In the genomic region with DNA sequence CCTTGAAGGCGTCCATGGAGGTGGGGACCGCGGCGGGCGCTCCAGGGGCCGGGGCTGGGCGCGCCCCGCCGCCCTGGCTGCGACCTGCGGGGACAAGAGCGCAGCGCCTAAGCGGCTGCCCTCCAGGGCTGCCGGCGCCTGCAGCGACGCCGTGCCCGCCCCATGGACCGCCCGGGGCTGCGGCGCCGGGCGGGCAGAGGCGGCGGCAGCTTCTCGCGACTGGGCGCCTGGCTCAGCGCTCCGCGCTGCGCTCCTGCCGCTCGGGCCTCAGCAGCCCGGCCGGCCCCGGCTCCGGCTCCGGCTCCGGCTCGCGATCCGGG, we compare ENCODE assay signal across 8 cellular contexts. TPM values are rescaled to one million over a fixed set of nuclear protein-coding genes. Genes with fewer than 3 reads are reported as not detected.
DNase-seq lines count a peak whose midpoint lies in the region; ATAC-seq and TF ChIP-seq lines count a peak whose summit lies in the region.

No MANE protein-coding gene starts in this region.

- peak overlapping the region; percentile 28 for H3K4me3 ChIP-seq in lower leg skin (ENCODE audit: low read depth, poor library complexity, severe bottlenecking)

- TF ChIP-seq POLR2A in lower leg skin (IDR thresholded peaks at IDR 0.05) = no peak

- no peak for TF ChIP-seq CTCF in lower leg skin (IDR thresholded peaks at IDR 0.05)

- 3% methylated on average over 11 of the region's 47 CpGs; no CpG with 5 or more reads in 1 of the 2 donors for WGBS in lower leg skin, 2 donors

- peak; percentile 24 for DNase-seq in stimulated activated CD4-positive, alpha-beta T cell treated with anti-CD3 and anti-CD28 coated beads, Interleukin-15, amount 100 ng/mL, for 24 hours
- no peak for DNase-seq in stimulated activated CD4-positive, alpha-beta T cell treated with anti-CD3 and anti-CD28 coated beads, Interleukin-4, amount 100 ng/mL, for 24 hours
- DNase-seq in astrocyte of the hippocampus (ENCODE audit: low read depth, low spot score) (peak; percentile 49), lower leg skin (ENCODE audit: low spot score in 2 of 2) (no peak), NOMO-1 treated with dmso at 0.1 percent for 144 hours (lab: John Stamatoyannopoulos, UW; ENCODE audit: unreplicated experiment) (no peak), AML-193 (lab: John Stamatoyannopoulos, UW) (no peak), NOMO-1 (lab: John Stamatoyannopoulos, UW; ENCODE audit: unreplicated experiment in 2 of 2) (no peak)

- intact Hi-C loops in lower leg skin (cut with DNase I; ENCODE audit: low total_unique reads) = no loop called here

- ATAC-seq in GM18498 (IDR thresholded peaks at IDR 0.05; ENCODE audit: unreplicated experiment) = no peak

RNA-seq across cellular contexts. Expression of a gene that starts 0.2 kb away (rescaled TPM):
- total RNA-seq in lower leg skin = 1 to 10 TPM in 2 of 4 donors, under 1 TPM in 2; 0.15 to 3.9 (median 1.6) TPM

Comparison
In these comparisons a context has a peak if more than half of its experiments do, and no peak if none do; other contexts are left out.
1. DNase-seq: peak in stimulated activated CD4-positive, alpha-beta T cell treated with anti-CD3 and anti-CD28 coated beads, Interleukin-15, amount 100 ng/mL, for 24 hours (single experiment) and astrocyte of the hippocampus (single experiment); none in stimulated activated CD4-positive, alpha-beta T cell treated with anti-CD3 and anti-CD28 coated beads, Interleukin-4, amount 100 ng/mL, for 24 hours (single experiment), lower leg skin (0 of 2), NOMO-1 treated with dmso at 0.1 percent for 144 hours (single experiment), AML-193 (0 of 2) and NOMO-1 (0 of 2).